8 cellular contexts compared by ENCODE assay signal in genomic region chr19:21358768-21359451, GRCh38. TPM values are rescaled to one million over a fixed set of nuclear protein-coding genes. Genes with fewer than 3 reads are reported as not detected.
A peak's percentile ranks its signal among the peaks of the same experiment; 100 is the strongest.
DNase-seq lines count a peak whose midpoint lies in the region; ATAC-seq and TF ChIP-seq lines count a peak whose summit lies in the region.

Gene ZNF738, plus strand, starts transcription at chr19:21359000. Its CDS starts 141 bp downstream, at chr19:21359141.

- H3K14ac ChIP-seq in mesenchymal stem cell (ENCODE audit: low read length in 2 of 2): peak within 1 kb of the TSS in 1 of 2 experiments; percentile 84

- peak within 1 kb of the TSS; percentile 9 for H4K91ac ChIP-seq in mesenchymal stem cell (ENCODE audit: low read length)

- H3K4me3 Mint-ChIP-seq in CD14-positive monocyte: peak within 1 kb of the TSS; percentile 99 to 100

- H2BK12ac ChIP-seq in mesenchymal stem cell (ENCODE audit: low read length in 2 of 2): no peak within 1 kb of the TSS

- H3K36me3 ChIP-seq in endocrine pancreas (ENCODE audit: control insufficient read depth, insufficient read depth, low read length) (no peaks in the 10 kb centered on the region), mesenchymal stem cell (ENCODE audit: control insufficient read depth in 1 of 2, insufficient read depth in 2 of 2, low read depth in 1 of 2, low read length in 2 of 2) (peaks cover 16 to 17% of the 10 kb centered on the region in 2 experiments)

- no peak within 1 kb of the TSS for H3K23ac ChIP-seq in mesenchymal stem cell (ENCODE audit: low read length in 2 of 2)

- peak within 1 kb of the TSS; percentile 30 to 76 for H3K18ac ChIP-seq in mesenchymal stem cell (ENCODE audit: low read depth in 1 of 2, low read length in 2 of 2)

- no peak within 1 kb of the TSS for H2AK5ac ChIP-seq in mesenchymal stem cell (ENCODE audit: low read length, severe bottlenecking)

- under 1% methylated on average over 36 of the region's 36 CpGs for WGBS in mesenchymal stem cell

- ATAC-seq in GM19372 (IDR thresholded peaks at IDR 0.05; ENCODE audit: low read depth, unreplicated experiment) (peak; percentile 95), HG03521 (IDR thresholded peaks at IDR 0.05; ENCODE audit: unreplicated experiment) (peak; percentile 95)

- no peak for TF ChIP-seq CTCF in CD14-positive monocyte (IDR thresholded peaks at IDR 0.05)

- H2BK5ac ChIP-seq in mesenchymal stem cell (ENCODE audit: low read depth, low read length, poor library complexity, severe bottlenecking): no peak within 1 kb of the TSS

- H3K4me1 Mint-ChIP-seq in CD14-positive monocyte: peaks cover 14% of the 10 kb centered on the region

- peak within 1 kb of the TSS; percentile 92 to 99 (median 96) for H3K27ac Mint-ChIP-seq in CD14-positive monocyte

- intact Hi-C loops in CD14-positive monocyte (cut with micrococcal nuclease): no loop called here

- H2BK120ac ChIP-seq in mesenchymal stem cell (ENCODE audit: low read depth, low read length): no peak within 1 kb of the TSS

- peak; percentile 86 for DNase-seq in CD14-positive monocyte (ENCODE audit: low spot score)
- DNase-seq in NCI-H82 (lab: John Stamatoyannopoulos, UW): peak; percentile 99
- peak; percentile 49 to 67 (median 63) for DNase-seq in activated CD8-positive, alpha-beta memory T cell treated with anti-CD3 and anti-CD28 coated beads for 48 hours (ENCODE audit: low read depth in 2 of 3, low spot score in 2 of 3)
- peak; percentile 97 for DNase-seq in mesenchymal stem cell
- peak; percentile 52 for DNase-seq in stimulated activated CD8-positive, alpha-beta memory T cell treated with anti-CD3 and anti-CD28 coated beads, Interleukin-12 subunit alpha, Interleukin-12 subunit beta, amount 100 ng/mL, for 24 hours (ENCODE audit: extremely low read depth)

- peak within 1 kb of the TSS; percentile 46 for H3K4me3 ChIP-seq in endocrine pancreas (ENCODE audit: control insufficient read depth, insufficient read depth, low read length)
- H3K4me3 ChIP-seq in mesenchymal stem cell (ENCODE audit: insufficient read depth in 1 of 2, low read depth in 1 of 2, low read length in 2 of 2): peak within 1 kb of the TSS; percentile 73 to 97

- no peak within 1 kb of the TSS for H2BK15ac ChIP-seq in mesenchymal stem cell (ENCODE audit: low read depth, poor library complexity, severe bottlenecking)

- peak within 1 kb of the TSS; percentile 95 for H2AFZ ChIP-seq in mesenchymal stem cell (ENCODE audit: low read depth, low read length)

- H3K9ac ChIP-seq in endocrine pancreas (ENCODE audit: control insufficient read depth, insufficient read depth, low read length) (peak within 1 kb of the TSS; percentile 65), mesenchymal stem cell (ENCODE audit: low read length) (peak within 1 kb of the TSS; percentile 96)

- peaks cover 4% of the 10 kb centered on the region for H3K79me1 ChIP-seq in mesenchymal stem cell (replicated peaks; ENCODE audit: low read length, poor library complexity, severe bottlenecking)

- H3K27me3 Mint-ChIP-seq in CD14-positive monocyte (ENCODE audit: low read depth in 3 of 3): peaks cover 0 to 3% (median 0%) of the 10 kb centered on the region in 3 donors

- H3K9me3 Mint-ChIP-seq in CD14-positive monocyte: peaks cover 13 to 77% (median 62%) of the 10 kb centered on the region in 7 donors

- H3K4me1 ChIP-seq in endocrine pancreas (ENCODE audit: control insufficient read depth, insufficient read depth, low read length): no peaks in the 10 kb centered on the region
- H3K4me1 ChIP-seq in mesenchymal stem cell (ENCODE audit: control insufficient read depth, insufficient read depth, low read depth, low read length): no peaks in the 10 kb centered on the region

- H4K8ac ChIP-seq in mesenchymal stem cell (ENCODE audit: low read length): no peak within 1 kb of the TSS

- H3K4me2 ChIP-seq in mesenchymal stem cell (ENCODE audit: low read length, poor library complexity, severe bottlenecking): peak within 1 kb of the TSS; percentile 70

- no peaks in the 10 kb centered on the region for H3K27me3 ChIP-seq in endocrine pancreas (ENCODE audit: control insufficient read depth, insufficient read depth, low read length)
- H3K27me3 ChIP-seq in mesenchymal stem cell (ENCODE audit: control insufficient read depth in 1 of 2, insufficient read depth in 1 of 2, low read length in 2 of 2): no peaks in the 10 kb centered on the region

- peaks cover 23 to 34% of the 10 kb centered on the region in 2 donors for H3K36me3 Mint-ChIP-seq in CD14-positive monocyte

- peak within 1 kb of the TSS; percentile 79 for H3K27ac ChIP-seq in mesenchymal stem cell (ENCODE audit: low read length, poor library complexity, severe bottlenecking)

- H3K4ac ChIP-seq in mesenchymal stem cell (ENCODE audit: low read depth in 1 of 2, low read length in 2 of 2): no peak within 1 kb of the TSS

- no peaks in the 10 kb centered on the region for H3K9me3 ChIP-seq in endocrine pancreas (ENCODE audit: control insufficient read depth, low read length)
- H3K9me3 ChIP-seq in mesenchymal stem cell (ENCODE audit: control insufficient read depth, low read length): peaks cover 8% of the 10 kb centered on the region

RNA-seq across cellular contexts. Expression of gene ZNF738, which starts in this region (rescaled TPM):
- 1 to 10 TPM; 3.5 to 4.0 TPM for polyA plus RNA-seq in CD14-positive monocyte
- polyA plus RNA-seq in mesenchymal stem cell (2013, experiment 1 of 2): 7.3 TPM
- 7.0 TPM for polyA plus RNA-seq in mesenchymal stem cell (2013, experiment 2 of 2)

Comparison
In these comparisons a context has a peak if more than half of its experiments do, and no peak if none do; other contexts are left out.
1. Peak in every context shown above with its lines: DNase-seq, ATAC-seq, H3K4me3 ChIP-seq and H3K27ac ChIP-seq.